ENCODE assay signal across 30 cellular contexts in genomic region chr7:47875406-47875805, GRCh38.
"Had no signal": no experiment of that assay in that cellular context is flagged by ENCODE, and none has a peak within 500 bp of the region (broad histone marks: within the 10 kb centered on the region; RNA-seq: fewer than 3 reads in every experiment).

No MANE protein-coding gene starts in this region.

- DNase-seq: activated B cell treated with CpG ODN at 0.5 μM for 24 hours; activated CD4-positive, alpha-beta memory T cell treated with anti-CD3 and anti-CD28 coated beads, Interleukin-2, amount 10 ng/mL, durations not matched to agents 7 days and 5 days; activated CD4-positive, alpha-beta T cell treated with anti-CD3 and anti-CD28 coated beads for 48 hours; activated CD4-positive, alpha-beta T cell treated with anti-CD3 and anti-CD28 coated beads, Interleukin-2, amount 50 U/mL, for 4 hours; activated CD8-positive, alpha-beta memory T cell treated with anti-CD3 and anti-CD28 coated beads, Interleukin-2, amount 50 U/mL, for 4 hours; activated effector memory CD4-positive, alpha-beta T cell treated with anti-CD3 and anti-CD28 coated beads, Interleukin-2, amount 50 U/mL, for 16 hours; activated naive CD4-positive, alpha-beta T cell treated with anti-CD3 and anti-CD28 coated beads for 36 hours; activated naive CD8-positive, alpha-beta T cell treated with anti-CD3 and anti-CD28 coated beads for 36 hours; activated naive CD8-positive, alpha-beta T cell treated with anti-CD3 and anti-CD28 coated beads, Interleukin-2, amount 50 U/mL, for 24 hours; activated T-cell treated with anti-CD3 and anti-CD28 coated beads, Interleukin-2, amount 50 U/mL, for 1 hour; activated T-cell treated with anti-CD3 and anti-CD28 coated beads, Interleukin-2, amount 50 U/mL, for 48 hours; amygdala; aorta; body of pancreas; caudate nucleus; cortex of kidney; dermis blood vessel endothelial cell; effector CD4-positive, alpha-beta T cell; effector memory CD8-positive, alpha-beta T cell; erythroblast; foreskin keratinocyte; gastrocnemius medialis; glutamatergic neuron; SW 1271; T-cell; T1000; WERI-Rb-1 had no signal

- H3K27me3 ChIP-seq: adrenal gland, body of pancreas, esophagus muscularis mucosa, gastrocnemius medialis had no signal

- H3K9me3 ChIP-seq: adrenal gland, body of pancreas, esophagus muscularis mucosa, gastrocnemius medialis had no signal

- H3K4me1 ChIP-seq: adrenal gland, body of pancreas, esophagus muscularis mucosa, foreskin keratinocyte, gastrocnemius medialis had no signal

- H3K36me3 ChIP-seq: adrenal gland, gastrocnemius medialis, WERI-Rb-1 had no signal

- H3K4me3 ChIP-seq: adrenal gland, body of pancreas, esophagus muscularis mucosa, gastrocnemius medialis had no signal

- H3K27ac ChIP-seq: adrenal gland, body of pancreas, esophagus muscularis mucosa, foreskin keratinocyte, gastrocnemius medialis, WERI-Rb-1 had no signal

- ATAC-seq: activated CD4-positive, CD25-positive, alpha-beta regulatory T cell treated with anti-CD3 and anti-CD28 coated beads, Interleukin-2, amount 50 U/mL, for 24 hours; activated naive CD8-positive, alpha-beta T cell treated with anti-CD3 and anti-CD28 coated beads, Interleukin-2, amount 50 U/mL, for 24 hours; body of pancreas; effector memory CD8-positive, alpha-beta T cell; foreskin keratinocyte; T-cell had no signal
